ENCODE assay signal across 14 cellular contexts in the genomic region with DNA sequence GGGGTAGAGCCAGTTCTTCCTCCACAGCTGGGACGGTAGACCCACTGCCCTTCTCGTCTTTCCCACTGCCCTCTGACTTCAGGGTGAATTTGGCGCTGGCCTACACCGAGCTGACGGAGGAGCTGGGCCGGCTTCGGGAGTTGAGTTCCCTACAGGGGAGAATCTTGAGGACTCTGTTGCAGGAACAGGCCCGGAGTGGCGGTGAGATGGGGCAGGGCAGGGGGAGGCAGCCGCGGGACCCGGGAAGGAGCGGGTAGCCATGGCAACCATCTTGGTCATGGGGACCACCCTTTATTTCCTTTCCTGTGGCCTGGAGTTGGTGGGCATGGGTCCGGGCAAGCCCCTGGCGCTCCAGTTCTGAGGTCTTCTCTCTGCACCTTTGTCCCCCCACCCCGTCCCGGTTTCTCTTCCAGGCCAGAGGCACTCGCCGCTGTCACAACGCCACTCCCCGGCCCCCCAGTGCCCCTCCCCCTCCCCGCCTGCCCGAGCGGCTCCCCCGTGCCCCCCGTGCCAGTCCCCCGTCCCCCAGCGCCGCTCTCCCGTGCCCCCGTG. TPM values are rescaled to one million over a fixed set of nuclear protein-coding genes. Genes with fewer than 3 reads are reported as not detected.
DNase-seq lines count a peak whose midpoint lies in the region; TF ChIP-seq lines count a peak whose summit lies in the region.
"Had no signal": no experiment of that assay in that cellular context is flagged by ENCODE, and none has a peak within 500 bp of the region (broad histone marks: within the 10 kb centered on the region; RNA-seq: fewer than 3 reads in every experiment).

No MANE protein-coding gene starts in this region.

- H4K20me1 ChIP-seq in PC-9 (ENCODE audit: insufficient read depth): no peaks in the 10 kb centered on the region; the same call in 1 of the 2 replicates

- H3F3A ChIP-seq in PC-9 (ENCODE audit: insufficient read depth, low read depth): no peaks in the 10 kb centered on the region

- DNase-seq in H7 (no peak), dorsolateral prefrontal cortex (no peak), substantia nigra (lab: John Stamatoyannopoulos, UW) (peak in 1 of 49 donors; percentile 8), putamen (ENCODE audit: low spot score) (no peak), NCI-H510A (lab: John Stamatoyannopoulos, UW) (no peak), HK-2 (ENCODE audit: unreplicated experiment) (no peak), PC-9 (no peak)
- DNase-seq: activated CD4-positive, alpha-beta memory T cell treated with anti-CD3 and anti-CD28 coated beads for 36 hours; activated T-cell treated with anti-CD3 and anti-CD28 coated beads, Interleukin-2, amount 50 U/mL, for 72 hours; NCI-H1417; stimulated activated CD4-positive, alpha-beta T cell treated with anti-CD3 and anti-CD28 coated beads, Interleukin-12 subunit alpha, Interleukin-12 subunit beta, amount 100 ng/mL, for 4 hours had no signal

- no peaks in the 10 kb centered on the region for H3K9me2 ChIP-seq in PC-9 (ENCODE audit: insufficient read depth)

- H3K27ac ChIP-seq in dorsolateral prefrontal cortex: peak overlapping the region in 43 of 59 donors; percentile 5 to 84 (median 64)
- peak overlapping the region; percentile 56 for H3K27ac ChIP-seq in layer of hippocampus (ENCODE audit: low read depth, low read length)
- H3K27ac ChIP-seq in substantia nigra (ENCODE audit: low read depth, low read length, poor library complexity, severe bottlenecking): peak overlapping the region; percentile 60
- H3K27ac ChIP-seq in PC-9: no peak overlapping the region

- H3K36me3 ChIP-seq in H7 (replicated peaks; ENCODE audit: control insufficient read depth, insufficient read depth, low read length) (no peaks in the 10 kb centered on the region), PC-9 (ENCODE audit: low read depth) (no peaks in the 10 kb centered on the region)

- H3K27me3 ChIP-seq in H7 (ENCODE audit: control insufficient read depth, insufficient read depth, low read length) (no peaks in the 10 kb centered on the region; the same call in 1 of the 2 replicates), dorsolateral prefrontal cortex (peaks cover 0 to 2% (median 0%) of the 10 kb centered on the region in 45 donors), layer of hippocampus (ENCODE audit: control insufficient read depth, insufficient read depth, low read length) (no peaks in the 10 kb centered on the region), PC-9 (ENCODE audit: insufficient read depth, low read depth) (peaks cover 18% of the 10 kb centered on the region)

- H3K9me3 ChIP-seq in PC-9 (ENCODE audit: insufficient read depth, low read depth): no peaks in the 10 kb centered on the region

- H2AFZ ChIP-seq in PC-9: no peak overlapping the region

- BruUV-seq in PC-9 (replicated peaks; lab: Mats Ljungman, UMichigan): no TSS peak

- CTCF ChIA-PET in PC-9 (lab: Charles Lee): no interaction called here

- POLR2A ChIA-PET in PC-9 (lab: Charles Lee; ENCODE audit: unreplicated experiment): no interaction called here

- H3K4me1 ChIP-seq in PC-9 (replicated peaks; ENCODE audit: insufficient read depth): no peaks in the 10 kb centered on the region

- H3K4me2 ChIP-seq in PC-9: no peak overlapping the region

- no peaks in the 10 kb centered on the region for H3K79me2 ChIP-seq in PC-9 (ENCODE audit: low read depth)

- peak overlapping the region; percentile 7; the same call in 1 of the 2 replicates for H3K4me3 ChIP-seq in H7 (ENCODE audit: insufficient read depth, low read depth, low read length)
- H3K4me3 ChIP-seq in dorsolateral prefrontal cortex: peak overlapping the region in 55 of 59 donors; percentile 2 to 66 (median 43)
- H3K4me3 ChIP-seq in PC-9: no peak overlapping the region

- TF ChIP-seq CTCF in dorsolateral prefrontal cortex (IDR thresholded peaks at IDR 0.05 in 54 of 56, conservative IDR thresholded peaks at IDR 0.05 in 2 of 56; ENCODE audit: low read depth in 1 of 56, partially characterized antibody in 56 of 56): no peak
- no peak for TF ChIP-seq CTCF in PC-9 (conservative IDR thresholded peaks at IDR 0.05)

- intact Hi-C loops in dorsolateral prefrontal cortex (cut with DNase I): no loop called here
- intact Hi-C loops in PC-9 (cut with micrococcal nuclease; ENCODE audit: unreplicated experiment): no loop called here

RNA-seq across cellular contexts. Expression of a gene that starts 14.4 kb away (rescaled TPM):
- 13.9 and 16.3 TPM in 2 replicates for total RNA-seq in H7 (2014; rRNA removed; shearing (Covaris generic))
- 10 to 100 TPM; 15.3 to 57.8 (median 37.2) TPM for total RNA-seq in dorsolateral prefrontal cortex
- total RNA-seq in PC-9 (2021): 3.3 and 4.9 TPM in 2 replicates

RNA-seq across cellular contexts. Expression of a gene that starts 24.6 kb away (rescaled TPM):
- total RNA-seq in H7 (2014; rRNA removed; shearing (Covaris generic)): not detected in 2 replicates
- total RNA-seq in dorsolateral prefrontal cortex: under 1 TPM in 28 of 120 experiments, not detected in 92; 0.19 to 0.74 (median 0.39) TPM
- not detected in 2 replicates for total RNA-seq in PC-9 (2021)
- total RNA-seq: bronchial epithelial cell, LHCN-M2 had no signal

RNA-seq across cellular contexts. Expression of a gene that starts 58.7 kb away (rescaled TPM):
- 389 and 429 TPM in 2 replicates for total RNA-seq in H7 (2014; rRNA removed; shearing (Covaris generic))
- total RNA-seq in dorsolateral prefrontal cortex (100 to 1,000 TPM; 131 to 228 (median 183) TPM), PC-9 (2021) (305 and 306 TPM in 2 replicates)
